In genomic region chr12:56957229-56958052, GRCh38 we compare ENCODE assay signal across 25 cellular contexts. TPM values are rescaled to one million over a fixed set of nuclear protein-coding genes. Genes with fewer than 3 reads are reported as not detected.
DNase-seq lines count a peak whose midpoint lies in the region; ATAC-seq and TF ChIP-seq lines count a peak whose summit lies in the region.
"Had no signal": no experiment of that assay in that cellular context is flagged by ENCODE, and none has a peak within 500 bp of the region (broad histone marks: within the 10 kb centered on the region; RNA-seq: fewer than 3 reads in every experiment).

Gene RDH16 (minus strand): TSS chr12:56957608. CDS start chr12:56957462, 146 bp downstream.

- ATAC-seq in HG03460 (IDR thresholded peaks at IDR 0.05; ENCODE audit: unreplicated experiment): no peak
- ATAC-seq: CD8-positive, alpha-beta T cell; HCT116; natural killer cell; T-helper 17 cell had no signal

- no peak within 1 kb of the TSS for H2BK120ac ChIP-seq in neuronal stem cell (ENCODE audit: low read depth, low read length)

- no peak within 1 kb of the TSS for H4K91ac ChIP-seq in neuronal stem cell (ENCODE audit: low read depth, low read length, poor library complexity)

- H3K36me3 ChIP-seq in neuronal stem cell (replicated peaks in 1 of 2; ENCODE audit: control insufficient read depth in 2 of 2, insufficient read depth in 2 of 2, low read length in 2 of 2): no peaks in the 10 kb centered on the region
- no peaks in the 10 kb centered on the region for H3K36me3 ChIP-seq in SJCRH30
- H3K36me3 ChIP-seq: brain microvascular endothelial cell, colonic mucosa, WERI-Rb-1 had no signal

- H3K23ac ChIP-seq in neuronal stem cell (ENCODE audit: low read depth, low read length, poor library complexity): no peak within 1 kb of the TSS

- H3K18ac ChIP-seq in neuronal stem cell (ENCODE audit: low read length): no peak within 1 kb of the TSS

- H3K79me1 ChIP-seq in neuronal stem cell (ENCODE audit: low read depth, low read length): no peaks in the 10 kb centered on the region

- peak; percentile 88 for DNase-seq in NCI-H69 (lab: John Stamatoyannopoulos, UW)
- DNase-seq in epithelial cell of prostate (ENCODE audit: low read depth, low spot score): peak; percentile 70
- DNase-seq in neuronal stem cell (ENCODE audit: low spot score): no peak
- DNase-seq in SJCRH30: no peak
- DNase-seq in activated T-helper 1 cell treated with anti-CD3 and anti-CD28 coated beads, Interleukin-12 subunit alpha, Interleukin-12 subunit beta, Interleukin-2, Interleukin-4 antibody, amounts not matched to agents 30 ng/mL and 10 ng/mL and 1 ng/mL, durations not matched to agents 14 hours and 24 hours and 36 hours (ENCODE audit: low spot score): no peak
- no peak for DNase-seq in GM19238 (ENCODE audit: insufficient read length, low spot score)
- DNase-seq: activated CD4-positive, alpha-beta T cell treated with anti-CD3 and anti-CD28 coated beads, Interleukin-2, amount 50 U/mL, for 4 hours; activated effector memory CD4-positive, alpha-beta T cell treated with anti-CD3 and anti-CD28 coated beads, Interleukin-2, amount 50 U/mL, for 16 hours; brain microvascular endothelial cell; CD8-positive, alpha-beta T cell; colonic mucosa; DMS53; kidney glomerular epithelial cell; natural killer cell; NCI-H1694 treated with DMSO at 0.1 percent for 48 hours; NCI-H774; OCI-M1; stimulated activated CD4-positive, alpha-beta T cell treated with anti-CD3 and anti-CD28 coated beads, Interleukin-1b, Interleukin-23, amount 100 ng/mL, for 48 hours; stimulated activated naive CD4-positive, alpha-beta T cell; T-helper 17 cell; WERI-Rb-1 had no signal

- H2AK5ac ChIP-seq in neuronal stem cell (ENCODE audit: low read depth, low read length): no peak within 1 kb of the TSS

- peaks cover 1% of the 10 kb centered on the region for H3K9me3 Mint-ChIP-seq in activated T-helper 1 cell treated with anti-CD3 and anti-CD28 coated beads, Interleukin-12 subunit alpha, Interleukin-12 subunit beta, Interleukin-2, Interleukin-4 antibody, amounts not matched to agents 30 ng/mL and 10 ng/mL and 1 ng/mL, durations not matched to agents 14 hours and 24 hours and 36 hours
- H3K9me3 Mint-ChIP-seq: CD8-positive, alpha-beta T cell; natural killer cell had no signal

- H3K27me3 Mint-ChIP-seq in activated T-helper 1 cell treated with anti-CD3 and anti-CD28 coated beads, Interleukin-12 subunit alpha, Interleukin-12 subunit beta, Interleukin-2, Interleukin-4 antibody, amounts not matched to agents 30 ng/mL and 10 ng/mL and 1 ng/mL, durations not matched to agents 14 hours and 24 hours and 36 hours (ENCODE audit: insufficient read depth): peaks cover 11% of the 10 kb centered on the region

- H3K9me3 ChIP-seq in neuronal stem cell (replicated peaks in 1 of 2; ENCODE audit: control insufficient read depth in 2 of 2, insufficient read depth in 1 of 2, low read depth in 1 of 2, low read length in 2 of 2): peaks cover 7 to 10% of the 10 kb centered on the region in 2 donors
- no peaks in the 10 kb centered on the region for H3K9me3 ChIP-seq in SJCRH30 (replicated peaks)
- H3K9me3 ChIP-seq: colonic mucosa had no signal

- peaks cover 0 to 7% (median 0%) of the 10 kb centered on the region in 3 experiments for H3K27me3 ChIP-seq in neuronal stem cell (ENCODE audit: control insufficient read depth in 3 of 3, insufficient read depth in 3 of 3, low read depth in 1 of 3, low read length in 3 of 3)
- no peaks in the 10 kb centered on the region for H3K27me3 ChIP-seq in SJCRH30
- H3K27me3 ChIP-seq: brain microvascular endothelial cell, colonic mucosa had no signal

- no peaks in the 10 kb centered on the region for H3K4me1 Mint-ChIP-seq in activated T-helper 1 cell treated with anti-CD3 and anti-CD28 coated beads, Interleukin-12 subunit alpha, Interleukin-12 subunit beta, Interleukin-2, Interleukin-4 antibody, amounts not matched to agents 30 ng/mL and 10 ng/mL and 1 ng/mL, durations not matched to agents 14 hours and 24 hours and 36 hours (ENCODE audit: low read depth)
- H3K4me1 Mint-ChIP-seq: natural killer cell had no signal

- no peak within 1 kb of the TSS for H2BK5ac ChIP-seq in neuronal stem cell (ENCODE audit: low read length)

- no peak within 1 kb of the TSS for H3K27ac Mint-ChIP-seq in activated T-helper 1 cell treated with anti-CD3 and anti-CD28 coated beads, Interleukin-12 subunit alpha, Interleukin-12 subunit beta, Interleukin-2, Interleukin-4 antibody, amounts not matched to agents 30 ng/mL and 10 ng/mL and 1 ng/mL, durations not matched to agents 14 hours and 24 hours and 36 hours
- H3K27ac Mint-ChIP-seq: CD8-positive, alpha-beta T cell; natural killer cell; T-helper 17 cell had no signal

- no peak within 1 kb of the TSS for H2BK15ac ChIP-seq in neuronal stem cell (ENCODE audit: low read length)

- no peak within 1 kb of the TSS for H3K4me3 Mint-ChIP-seq in activated T-helper 1 cell treated with anti-CD3 and anti-CD28 coated beads, Interleukin-12 subunit alpha, Interleukin-12 subunit beta, Interleukin-2, Interleukin-4 antibody, amounts not matched to agents 30 ng/mL and 10 ng/mL and 1 ng/mL, durations not matched to agents 14 hours and 24 hours and 36 hours
- H3K4me3 Mint-ChIP-seq: CD8-positive, alpha-beta T cell; natural killer cell; T-helper 17 cell had no signal

- peak within 1 kb of the TSS; percentile 25 for H3K14ac ChIP-seq in neuronal stem cell (ENCODE audit: low read length)

- no peaks in the 10 kb centered on the region for H3K36me3 Mint-ChIP-seq in activated T-helper 1 cell treated with anti-CD3 and anti-CD28 coated beads, Interleukin-12 subunit alpha, Interleukin-12 subunit beta, Interleukin-2, Interleukin-4 antibody, amounts not matched to agents 30 ng/mL and 10 ng/mL and 1 ng/mL, durations not matched to agents 14 hours and 24 hours and 36 hours (ENCODE audit: low read depth)
- H3K36me3 Mint-ChIP-seq: natural killer cell had no signal

- no peak within 1 kb of the TSS for H3K9ac ChIP-seq in neuronal stem cell (ENCODE audit: low read depth, low read length, poor library complexity)

- no CpG with 5 or more reads among the region's 10 CpGs for WGBS in neuronal stem cell (ENCODE audit: extremely low coverage in 2 of 2, insufficient read length in 2 of 2, insufficient replicate concordance in 1 of 2), 2 donors

- H3K4ac ChIP-seq in neuronal stem cell (ENCODE audit: low read length): no peak within 1 kb of the TSS

- H2BK12ac ChIP-seq in neuronal stem cell (ENCODE audit: low read length): no peak within 1 kb of the TSS

- H4K8ac ChIP-seq in neuronal stem cell (ENCODE audit: low read depth, low read length): no peak within 1 kb of the TSS

- no peak within 1 kb of the TSS for H3K4me2 ChIP-seq in neuronal stem cell (ENCODE audit: insufficient read depth, low read length, poor library complexity, severe bottlenecking)

- intact Hi-C loops in activated T-helper 1 cell treated with anti-CD3 and anti-CD28 coated beads, Interleukin-12 subunit alpha, Interleukin-12 subunit beta, Interleukin-2, Interleukin-4 antibody, amounts not matched to agents 30 ng/mL and 10 ng/mL and 1 ng/mL, durations not matched to agents 14 hours and 24 hours and 36 hours (cut with micrococcal nuclease): no loop called here

- H3K27ac ChIP-seq in C4-2B: peak within 1 kb of the TSS; percentile 56
- H3K27ac ChIP-seq in epithelial cell of prostate: no peak within 1 kb of the TSS
- H3K27ac ChIP-seq in neuronal stem cell (replicated peaks; ENCODE audit: low read length): no peak within 1 kb of the TSS
- no peak within 1 kb of the TSS for H3K27ac ChIP-seq in SJCRH30
- H3K27ac ChIP-seq: brain microvascular endothelial cell, colonic mucosa, WERI-Rb-1 had no signal

- no peak within 1 kb of the TSS for H2AFZ ChIP-seq in neuronal stem cell (ENCODE audit: low read length)

- H3K4me3 ChIP-seq in neuronal stem cell (ENCODE audit: low read length in 2 of 2): no peak within 1 kb of the TSS
- H3K4me3 ChIP-seq in SJCRH30: no peak within 1 kb of the TSS
- H3K4me3 ChIP-seq: colonic mucosa had no signal

- H3K4me1 ChIP-seq in neuronal stem cell (ENCODE audit: control insufficient read depth in 2 of 2, insufficient read depth in 1 of 2, low read depth in 1 of 2, low read length in 2 of 2) (no peaks in the 10 kb centered on the region), SJCRH30 (no peaks in the 10 kb centered on the region)
- H3K4me1 ChIP-seq: colonic mucosa had no signal

- no peak for TF ChIP-seq CTCF in C4-2B (conservative IDR thresholded peaks at IDR 0.05)

RNA-seq across cellular contexts. Expression of gene RDH16, which starts in this region (rescaled TPM):
- polyA plus RNA-seq in neuronal stem cell (2013, experiment 1 of 2): 0.78 TPM
- 0.76 TPM for polyA plus RNA-seq in neuronal stem cell (2013, experiment 2 of 2)
- total RNA-seq in SJCRH30 (2014; rRNA removed; shearing (Covaris generic)): 0.03 and 0.06 TPM in 2 replicates
- total RNA-seq in activated T-helper 1 cell treated with anti-CD3 and anti-CD28 coated beads, Interleukin-12 subunit alpha, Interleukin-12 subunit beta, Interleukin-2, Interleukin-4 antibody, amounts not matched to agents 30 ng/mL and 10 ng/mL and 1 ng/mL, durations not matched to agents 14 hours and 24 hours and 36 hours: 0.23 and 0.29 TPM in 2 replicates
- total RNA-seq: SK-MEL-5 had no signal

Comparison
In these comparisons a context has a peak if more than half of its experiments do, and no peak if none do; other contexts are left out.
1. DNase-seq: peak in NCI-H69 (single experiment) and epithelial cell of prostate (single experiment); none in neuronal stem cell (single experiment), SJCRH30 (0 of 2), activated T-helper 1 cell treated with anti-CD3 and anti-CD28 coated beads, Interleukin-12 subunit alpha, Interleukin-12 subunit beta, Interleukin-2, Interleukin-4 antibody, amounts not matched to agents 30 ng/mL and 10 ng/mL and 1 ng/mL, durations not matched to agents 14 hours and 24 hours and 36 hours (single experiment) and GM19238 (single experiment).